In the genomic region with DNA sequence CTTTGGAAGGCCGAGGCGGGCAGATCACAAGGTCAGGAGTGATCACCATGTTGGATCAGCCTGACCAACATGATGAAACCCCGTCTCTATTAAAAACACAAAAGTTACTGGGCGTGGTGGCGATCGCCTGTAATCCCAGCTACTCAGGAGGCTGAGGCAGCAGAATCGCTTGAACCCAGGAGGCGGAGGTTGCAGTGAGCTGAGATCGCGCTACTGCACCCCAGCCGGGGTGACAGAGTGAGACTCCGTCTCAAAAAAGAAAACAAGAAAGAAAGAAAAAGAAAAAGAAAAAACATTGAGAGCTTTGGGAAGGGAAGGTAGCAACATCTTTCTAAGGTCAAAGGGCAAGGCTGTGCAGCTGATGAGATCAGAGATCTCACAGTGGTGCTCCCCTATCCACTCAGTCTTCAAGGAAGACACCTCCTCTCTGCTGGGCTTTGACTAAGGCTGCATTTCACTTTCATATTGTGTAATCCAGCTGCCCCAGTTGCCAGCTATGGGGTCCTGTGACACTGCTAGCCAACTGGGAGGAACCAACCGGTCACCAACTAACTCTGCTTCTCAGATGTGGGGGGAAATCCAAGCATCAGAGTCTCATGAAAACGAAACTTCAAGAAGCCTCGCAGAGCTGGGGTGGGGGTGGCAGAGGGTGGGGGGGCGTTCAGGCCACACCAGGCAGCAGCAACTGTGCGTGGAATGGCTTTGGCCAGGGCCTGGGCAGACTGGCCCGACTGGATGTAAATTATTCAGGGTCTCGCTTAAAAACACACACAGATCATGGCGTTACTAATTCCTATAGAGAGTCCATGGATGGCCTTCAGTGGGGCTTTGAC, we compare ENCODE assay signal across 8 cellular contexts. TPM values are rescaled to one million over a fixed set of nuclear protein-coding genes. Genes with fewer than 3 reads are reported as not detected.
DNase-seq lines count a peak whose midpoint lies in the region; ATAC-seq, FAIRE-seq and TF ChIP-seq lines count a peak whose summit lies in the region.

No MANE protein-coding gene starts in this region.

- no peaks in the 10 kb centered on the region for H3K4me1 ChIP-seq in iPS-20b (ENCODE audit: insufficient read depth, low read length)

- no peaks in the 10 kb centered on the region for H3K36me3 ChIP-seq in iPS-20b (ENCODE audit: insufficient read depth, low read depth, low read length)

- H3K4me3 ChIP-seq in iPS-20b (ENCODE audit: low read length): peak overlapping the region; percentile 79; the same call in 1 of the 2 replicates

- peaks cover 60% of the 10 kb centered on the region for H3K27me3 ChIP-seq in iPS-20b (ENCODE audit: insufficient read depth, low read length)

- no peaks in the 10 kb centered on the region for H3K9me3 ChIP-seq in iPS-20b (ENCODE audit: insufficient read depth, low read depth, low read length)

- DNase-seq in GM12891 (ENCODE audit: insufficient read length, low spot score) (peak; percentile 60), NOMO-1 (lab: John Stamatoyannopoulos, UW; ENCODE audit: unreplicated experiment in 2 of 2) (peak; percentile 26 to 40), SW 1271 (lab: John Stamatoyannopoulos, UW) (no peak), posterior cingulate gyrus (no peak)
- peak; percentile 70 for DNase-seq in activated naive CD4-positive, alpha-beta T cell treated with Interleukin-2 at 50 U/mL for 16 hours
- peak; percentile 61 to 63 for DNase-seq in stimulated activated CD4-positive, alpha-beta T cell treated with anti-CD3 and anti-CD28 coated beads, Interleukin-2, amount 100 ng/mL, for 24 hours

- no peak overlapping the region for H3K9ac ChIP-seq in iPS-20b (ENCODE audit: low read depth, low read length)

- no peak for TF ChIP-seq POLR2A in GM12891 (IDR thresholded peaks at IDR 0.05; ENCODE audit: low read depth, low read length)

- ATAC-seq in HG02588 (IDR thresholded peaks at IDR 0.05; ENCODE audit: unreplicated experiment): peak; percentile 58

- peak; percentile 95 for FAIRE-seq in GM12891 (lab: Jason Lieb, UNC)

- intact Hi-C loops in posterior cingulate gyrus (cut with DNase I): loop anchor here (2.0 kb wide), 1 partner anchor 31 kb away; no protein-coding TSS in a partner anchor

- no peak overlapping the region for H3K27ac ChIP-seq in iPS-20b (ENCODE audit: low read length)

TF ChIP-seq in GM12891, 5 proteins besides CTCF, POLR2A, EP300 and RAD21:
- TF ChIP-seq POLR2AphosphoS5 (IDR thresholded peaks at IDR 0.05; ENCODE audit: low read depth, low read length) (no peak), TAF1 (IDR thresholded peaks at IDR 0.05; ENCODE audit: low read depth, low read length) (peak; percentile 37; the same call in 1 of the 2 replicates), SPI1 (IDR thresholded peaks at IDR 0.05; ENCODE audit: low read depth, low read length) (no peak), POU2F2 (IDR thresholded peaks at IDR 0.05; ENCODE audit: low read depth, low read length) (no peak)

RNA-seq across cellular contexts. Expression of gene IL15RA, which starts 1.5 kb away (rescaled TPM):
- polyA plus RNA-seq in GM12891 (2012; ENCODE audit: low read depth, missing spikeins): 7.4 TPM

Comparison
In these comparisons a context has a peak if more than half of its experiments do, and no peak if none do; other contexts are left out.
1. DNase-seq: peak in GM12891 (single experiment), NOMO-1 (2 of 2), activated naive CD4-positive, alpha-beta T cell treated with Interleukin-2 at 50 U/mL for 16 hours (single experiment) and stimulated activated CD4-positive, alpha-beta T cell treated with anti-CD3 and anti-CD28 coated beads, Interleukin-2, amount 100 ng/mL, for 24 hours (2 of 2); none in SW 1271 (0 of 2) and posterior cingulate gyrus (0 of 10).